10 cellular contexts compared by ENCODE assay signal in the genomic region with DNA sequence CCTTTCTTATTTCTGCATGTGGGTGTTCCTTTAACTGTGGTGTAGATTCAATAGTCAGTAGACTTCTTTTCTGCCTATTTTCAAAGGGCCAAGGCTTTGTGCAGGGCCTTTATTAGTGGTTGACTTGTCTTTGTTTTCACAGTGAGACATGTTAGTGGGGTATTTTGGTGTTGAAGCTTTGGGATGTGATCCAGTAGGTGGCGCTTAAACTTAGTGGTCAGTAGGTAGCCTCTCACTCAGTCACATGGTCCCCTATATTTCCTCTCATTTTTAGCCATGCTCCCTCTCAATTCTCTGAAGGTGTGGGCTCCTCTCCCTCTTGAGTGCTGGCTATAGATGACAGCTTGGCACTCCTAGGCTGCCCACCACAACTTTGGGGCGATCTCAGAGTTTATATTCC. TPM values are rescaled to one million over a fixed set of nuclear protein-coding genes. Genes with fewer than 3 reads are reported as not detected.
DNase-seq lines count a peak whose midpoint lies in the region; ATAC-seq and TF ChIP-seq lines count a peak whose summit lies in the region.
"Had no signal": no experiment of that assay in that cellular context is flagged by ENCODE, and none has a peak within 500 bp of the region (broad histone marks: within the 10 kb centered on the region; RNA-seq: fewer than 3 reads in every experiment).

No MANE protein-coding gene starts in this region.

- H3K27me3 ChIP-seq in H7 (ENCODE audit: control insufficient read depth, insufficient read depth, low read length) (no peaks in the 10 kb centered on the region), tibial artery (no peaks in the 10 kb centered on the region)

- DNase-seq in EL (peak; percentile 41), H7 (peak; percentile 56), SHP77 (lab: John Stamatoyannopoulos, UW) (peak; percentile 4 to 8), iris pigment epithelial cell (ENCODE audit: low read depth) (peak; percentile 52), tibial artery (no peak), mesothelial cell of epicardium (ENCODE audit: low spot score in 2 of 2, unreplicated experiment in 2 of 2) (no peak)

- no peak overlapping the region for H3K27ac ChIP-seq in tibial artery
- H3K27ac ChIP-seq: skin epidermis had no signal

- peaks cover 22% of the 10 kb centered on the region for H3K27me3 Mint-ChIP-seq in mesothelial cell of epicardium (ENCODE audit: low read depth)

- ATAC-seq in HG02852 (IDR thresholded peaks at IDR 0.05; ENCODE audit: unreplicated experiment) (no peak), GM18519 (IDR thresholded peaks at IDR 0.05; ENCODE audit: low FRiP score, unreplicated experiment) (no peak)

- no peaks in the 10 kb centered on the region for H3K4me1 Mint-ChIP-seq in mesothelial cell of epicardium

- H3K4me3 Mint-ChIP-seq in mesothelial cell of epicardium = no peak overlapping the region

- no peaks in the 10 kb centered on the region for H3K36me3 ChIP-seq in H7 (replicated peaks; ENCODE audit: control insufficient read depth, insufficient read depth, low read length)
- no peaks in the 10 kb centered on the region for H3K36me3 ChIP-seq in tibial artery
- H3K36me3 ChIP-seq: HAP-1 had no signal

- no peaks in the 10 kb centered on the region for H3K4me1 ChIP-seq in tibial artery
- H3K4me1 ChIP-seq: HAP-1 had no signal

- no peak overlapping the region for H3K27ac Mint-ChIP-seq in mesothelial cell of epicardium

- TF ChIP-seq CTCF in tibial artery (IDR thresholded peaks at IDR 0.05) = no peak
- no peak for TF ChIP-seq CTCF in mesothelial cell of epicardium (IDR thresholded peaks at IDR 0.05; ENCODE audit: unreplicated experiment)

- H3K9me3 ChIP-seq in tibial artery = no peaks in the 10 kb centered on the region
- H3K9me3 ChIP-seq: HAP-1 had no signal

- intact Hi-C loops in tibial artery (cut with DNase I; ENCODE audit: low total_unique reads) = no loop called here

- peaks cover 38% of the 10 kb centered on the region for H3K9me3 Mint-ChIP-seq in mesothelial cell of epicardium

- H3K4me3 ChIP-seq in H7 (ENCODE audit: insufficient read depth, low read depth, low read length) (no peak overlapping the region), tibial artery (no peak overlapping the region)
- H3K4me3 ChIP-seq: HAP-1, skin epidermis had no signal

- H3K36me3 Mint-ChIP-seq in mesothelial cell of epicardium = no peaks in the 10 kb centered on the region

RNA-seq across cellular contexts. Expression of gene SLC10A7, which starts 23.4 kb away (rescaled TPM):
- 3.8 and 6.1 TPM in 2 replicates for total RNA-seq in H7 (2014; rRNA removed; shearing (Covaris generic))
- total RNA-seq in mesothelial cell of epicardium = 13.3 to 15.9 TPM (median 15.5 TPM) in 3 replicates

Comparison
In these comparisons a context has a peak if more than half of its experiments do, and no peak if none do; other contexts are left out.
1. DNase-seq: peak in EL (single experiment), H7 (single experiment), SHP77 (2 of 2) and iris pigment epithelial cell (single experiment); none in tibial artery (0 of 2) and mesothelial cell of epicardium (0 of 2).